Comparison of ENCODE assay signal across 8 cellular contexts in the genomic region with DNA sequence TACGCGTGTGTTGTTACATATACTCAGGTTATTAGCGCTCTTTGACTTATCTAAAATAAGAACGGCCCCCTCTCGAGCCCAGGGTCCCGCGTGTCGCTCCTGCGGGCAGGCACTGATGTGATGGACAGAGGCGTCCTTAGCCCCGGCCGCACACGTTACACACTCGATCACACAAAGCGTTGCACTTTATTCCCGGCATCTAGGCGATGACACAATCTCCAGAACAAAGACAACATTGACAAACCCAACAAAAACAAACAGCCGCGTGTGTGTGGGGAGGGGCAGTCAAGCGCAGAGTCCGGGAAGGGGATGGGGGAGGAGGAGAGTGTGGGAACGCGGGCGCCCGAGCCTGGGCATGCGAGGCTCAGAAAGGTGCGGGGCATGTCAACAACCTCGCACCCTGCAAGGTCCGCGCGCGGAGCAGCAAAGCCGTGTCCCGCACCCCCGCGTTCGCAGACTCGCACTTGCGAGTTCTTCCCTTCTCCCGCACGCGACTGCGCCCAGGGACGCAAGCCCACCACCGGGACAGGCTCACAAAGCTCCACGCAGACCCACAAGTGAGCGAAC. TPM values are rescaled to one million over a fixed set of nuclear protein-coding genes. Genes with fewer than 3 reads are reported as not detected.
A peak's percentile ranks its signal among the peaks of the same experiment; 100 is the strongest.
DNase-seq lines count a peak whose midpoint lies in the region; ATAC-seq, FAIRE-seq and TF ChIP-seq lines count a peak whose summit lies in the region.

No MANE protein-coding gene starts in this region.

- WGBS in sigmoid colon, 2 donors = 0% methylated on average over 47 of the region's 47 CpGs

- peak overlapping the region; percentile 78 to 92 (median 84) for H3K4me3 Mint-ChIP-seq in immature natural killer cell

- DNase-seq in NCI-H146 (lab: John Stamatoyannopoulos, UW) (peak; percentile 22), NCI-H146 treated with DMSO at 0.1 percent for 48 hours (lab: John Stamatoyannopoulos, UW; ENCODE audit: unreplicated experiment) (no peak), NT2/D1 (ENCODE audit: low read depth, low spot score) (no peak), bronchial epithelial cell (ENCODE audit: low read depth) (peak; percentile 92), immature natural killer cell (no peak), sigmoid colon (peak; percentile 77), SKM-1 treated with dmso at 0.1 percent for 144 hours (lab: John Stamatoyannopoulos, UW; ENCODE audit: unreplicated experiment) (no peak)

- H3K4me1 ChIP-seq in NT2/D1 (ENCODE audit: insufficient read depth, insufficient read length) = peaks cover 49% of the 10 kb centered on the region
- H3K4me1 ChIP-seq in sigmoid colon = peaks cover 0 to 61% (median 47%) of the 10 kb centered on the region in 4 donors

- H3K36me3 ChIP-seq in NT2/D1 (ENCODE audit: insufficient read depth, insufficient read length, low read length) (peaks cover 13% of the 10 kb centered on the region), bronchial epithelial cell (ENCODE audit: control insufficient read depth, insufficient read depth, low read length) (peaks cover 13% of the 10 kb centered on the region), sigmoid colon (peaks cover 3 to 10% (median 6%) of the 10 kb centered on the region in 4 donors)

- H3K4me3 ChIP-seq in NT2/D1 (ENCODE audit: insufficient read length, low read depth) (peak overlapping the region; percentile 73), bronchial epithelial cell (ENCODE audit: low read depth, low read length) (peak overlapping the region; percentile 96), sigmoid colon (peak overlapping the region; percentile 62 to 65 (median 64))

- no peak for TF ChIP-seq CTCF in bronchial epithelial cell (IDR thresholded peaks at IDR 0.05; ENCODE audit: insufficient read depth, low read length, severe bottlenecking)
- no peak for TF ChIP-seq CTCF in sigmoid colon (IDR thresholded peaks at IDR 0.05)

- intact Hi-C loops in sigmoid colon (cut with DNase I) = loop anchor here (2.0 to 5.0 kb wide), 2 partner anchors 36 to 40 kb away; no protein-coding TSS in a partner anchor

- H3K9me3 Mint-ChIP-seq in immature natural killer cell = no peaks in the 10 kb centered on the region

- peaks cover 3 to 17% (median 11%) of the 10 kb centered on the region in 3 donors for H3K27me3 Mint-ChIP-seq in immature natural killer cell (ENCODE audit: low read depth in 3 of 3)

- ATAC-seq in GM21825 (IDR thresholded peaks at IDR 0.05; ENCODE audit: unreplicated experiment) = no peak

- H3K36me3 Mint-ChIP-seq in immature natural killer cell = peaks cover 0 to 3% (median 0%) of the 10 kb centered on the region in 3 donors

- H3K27me3 ChIP-seq in NT2/D1 (ENCODE audit: insufficient read depth, insufficient read length) = peaks cover 81% of the 10 kb centered on the region
- no peaks in the 10 kb centered on the region for H3K27me3 ChIP-seq in bronchial epithelial cell (ENCODE audit: control insufficient read depth, insufficient read depth, low read length)
- H3K27me3 ChIP-seq in sigmoid colon = no peaks in the 10 kb centered on the region

- peaks cover 26 to 28% of the 10 kb centered on the region in 2 donors for H3K4me1 Mint-ChIP-seq in immature natural killer cell

- H3K9me3 ChIP-seq in NT2/D1 (ENCODE audit: insufficient read depth, low read length) (no peaks in the 10 kb centered on the region), sigmoid colon (no peaks in the 10 kb centered on the region)

- H3K27ac Mint-ChIP-seq in immature natural killer cell = peak overlapping the region in 5 of 6 donors; percentile 1 to 92 (median 70)

- H3K9ac ChIP-seq in NT2/D1 (ENCODE audit: insufficient read length, low read depth) = peak overlapping the region; percentile 84

- peak in 1 of 4 donors; percentile 26 for TF ChIP-seq EP300 in sigmoid colon (IDR thresholded peaks at IDR 0.05)

- peak in 1 of 2 donors; percentile 60 for TF ChIP-seq POLR2A in sigmoid colon (IDR thresholded peaks at IDR 0.05)

- peak overlapping the region; percentile 87 to 99 (median 98) for H3K27ac ChIP-seq in sigmoid colon

- FAIRE-seq in bronchial epithelial cell (lab: Jason Lieb, UNC) = no peak

RNA-seq across cellular contexts. Expression of a gene that starts 0.5 kb away (rescaled TPM):
- 31.9 and 54.3 TPM in 2 replicates for total RNA-seq in bronchial epithelial cell
- 1 to 10 TPM in 2 of 3 donors, under 1 TPM in 1; 0.64 to 4.0 (median 1.1) TPM for polyA plus RNA-seq in immature natural killer cell
- 10 to 100 TPM; 15.5 to 22.5 (median 16.4) TPM for total RNA-seq in sigmoid colon
- 100 to 1,000 TPM in 1 of 3 donors, 10 to 100 TPM in 2; 34.7 to 112 (median 48.1) TPM for polyA plus RNA-seq in sigmoid colon

RNA-seq across cellular contexts. Expression of a gene that starts 8.5 kb away (rescaled TPM):
- total RNA-seq in bronchial epithelial cell = 149 and 161 TPM in 2 replicates
- 100 to 1,000 TPM in 1 of 3 donors, 10 to 100 TPM in 2; 59.5 to 120 (median 93.0) TPM for polyA plus RNA-seq in immature natural killer cell
- 10 to 100 TPM in 3 of 4 donors, 1 to 10 TPM in 1; 8.0 to 21.4 (median 14.0) TPM for total RNA-seq in sigmoid colon
- polyA plus RNA-seq in sigmoid colon = 100 to 1,000 TPM in 1 of 3 donors, 10 to 100 TPM in 2; 46.8 to 151 (median 77.4) TPM

RNA-seq across cellular contexts. Expression of a gene that starts 13.1 kb away (rescaled TPM):
- total RNA-seq in bronchial epithelial cell (37.4 and 43.5 TPM in 2 replicates), sigmoid colon (100 to 1,000 TPM in 3 of 4 donors, 10 to 100 TPM in 1; 29.2 to 144 (median 127) TPM)
- polyA plus RNA-seq in immature natural killer cell (100 to 1,000 TPM; 103 to 274 (median 126) TPM), sigmoid colon (100 to 1,000 TPM; 143 to 220 (median 196) TPM)

RNA-seq across cellular contexts. Expression of a gene that starts 45.9 kb away (rescaled TPM):
- total RNA-seq in bronchial epithelial cell = 76.3 and 133 TPM in 2 replicates
- polyA plus RNA-seq in immature natural killer cell = 100 to 1,000 TPM; 396 to 465 (median 435) TPM
- 100 to 1,000 TPM in 3 of 4 donors, 10 to 100 TPM in 1; 72.9 to 119 (median 110) TPM for total RNA-seq in sigmoid colon
- polyA plus RNA-seq in sigmoid colon = 100 to 1,000 TPM in 2 of 3 donors, 10 to 100 TPM in 1; 74.2 to 245 (median 114) TPM

RNA-seq across cellular contexts. Expression of a gene that starts 46.5 kb away (rescaled TPM):
- total RNA-seq in bronchial epithelial cell (0.26 and 0.64 TPM in 2 replicates), sigmoid colon (1 to 10 TPM in 1 of 4 donors, under 1 TPM in 3; 0.16 to 3.0 (median 0.52) TPM)
- polyA plus RNA-seq in immature natural killer cell (under 1 TPM in 1 of 3 donors, not detected in 2; 0.43 TPM), sigmoid colon (under 1 TPM in 2 of 3 donors, not detected in 1; 0.60 to 0.92 TPM)

Comparison
In these comparisons a context has a peak if more than half of its experiments do, and no peak if none do; other contexts are left out.
1. DNase-seq: peak in NCI-H146 (single experiment), bronchial epithelial cell (single experiment) and sigmoid colon (single experiment); none in NCI-H146 treated with DMSO at 0.1 percent for 48 hours (single experiment), NT2/D1 (single experiment), immature natural killer cell (0 of 3) and SKM-1 treated with dmso at 0.1 percent for 144 hours (single experiment).
2. Peak in every context shown above with its lines, with median percentiles within 50 percentile points of each other: H3K4me3 ChIP-seq.